In genomic region chr17:75457047-75457654, GRCh38 we compare ENCODE assay signal across 8 cellular contexts. TPM values are rescaled to one million over a fixed set of nuclear protein-coding genes. Genes with fewer than 3 reads are reported as not detected.
A peak's percentile ranks its signal among the peaks of the same experiment; 100 is the strongest.
DNase-seq lines count a peak whose midpoint lies in the region; ATAC-seq and TF ChIP-seq lines count a peak whose summit lies in the region.

No MANE protein-coding gene starts in this region.

- peak overlapping the region; percentile 91 for H3K27ac Mint-ChIP-seq in HFFc6

- peak overlapping the region; percentile 97 for H3K27ac ChIP-seq in BLaER1

- H3K36me3 ChIP-seq in BLaER1 (no peaks in the 10 kb centered on the region; the same call in 1 of the 2 replicates), kidney epithelial cell (ENCODE audit: control insufficient read depth, insufficient read depth, low read length) (no peaks in the 10 kb centered on the region)

- H3K4me1 Mint-ChIP-seq in HFFc6 (ENCODE audit: low read depth), result peaks cover 31% of the 10 kb centered on the region

- peaks cover 3% of the 10 kb centered on the region; the same call in 1 of the 2 replicates for H3K27me3 Mint-ChIP-seq in HFFc6 (ENCODE audit: insufficient read depth)

- TF ChIP-seq CTCF in HFFc6 (IDR thresholded peaks at IDR 0.05) (no peak), cardiac fibroblast (IDR thresholded peaks at IDR 0.05; ENCODE audit: low read depth, low read length) (no peak), kidney epithelial cell (IDR thresholded peaks at IDR 0.05; ENCODE audit: insufficient read depth, low read length, poor library complexity, severe bottlenecking) (no peak)

- no peaks in the 10 kb centered on the region for H3K9me3 ChIP-seq in BLaER1

- DNase-seq in HFFc6 (no peak), RPMI8226 (peak; percentile 10), cardiac fibroblast (ENCODE audit: low read depth in 2 of 2) (peak; percentile 40 to 54), kidney epithelial cell (ENCODE audit: low read depth) (no peak)
- peak; percentile 10 for DNase-seq in stimulated activated CD4-positive, alpha-beta T cell treated with anti-CD3 and anti-CD28 coated beads, Interleukin-4, amount 100 ng/mL, for 1 hour

- H3K27me3 ChIP-seq in BLaER1 (no peaks in the 10 kb centered on the region), kidney epithelial cell (ENCODE audit: control insufficient read depth, insufficient read depth, low read length) (no peaks in the 10 kb centered on the region)

- no peaks in the 10 kb centered on the region for H4K20me1 ChIP-seq in BLaER1

- peak overlapping the region; percentile 97 for H3K4me3 Mint-ChIP-seq in HFFc6

- peak overlapping the region; percentile 97 for H3K9ac ChIP-seq in BLaER1

- H3K4me1 ChIP-seq in BLaER1, result peaks cover 79% of the 10 kb centered on the region

- no peaks in the 10 kb centered on the region for H3K9me3 Mint-ChIP-seq in HFFc6

- H3K4me3 ChIP-seq in BLaER1, result peak overlapping the region; percentile 83
- peak overlapping the region; percentile 76 to 98 for H3K4me3 ChIP-seq in cardiac fibroblast (replicated peaks in 1 of 2; ENCODE audit: low read depth in 2 of 2, low read length in 2 of 2)
- peak overlapping the region; percentile 76 for H3K4me3 ChIP-seq in kidney epithelial cell (ENCODE audit: low read depth, low read length)

- peak overlapping the region; percentile 90 for H3K4me2 ChIP-seq in BLaER1

- H3K36me3 Mint-ChIP-seq in HFFc6 (ENCODE audit: low read depth), result 0 out of 2 replicates have a peak, but pooled peaks cover 5% of the 10 kb centered on the region

- ATAC-seq in GM18502 (IDR thresholded peaks at IDR 0.05; ENCODE audit: poor library complexity, unreplicated experiment) (no peak), GM18858 (IDR thresholded peaks at IDR 0.05; ENCODE audit: unreplicated experiment) (no peak)

RNA-seq across cellular contexts. Expression of gene TMEM94, which starts 0.7 kb away (rescaled TPM):
- 10 to 100 TPM; 31.7 to 43.9 (median 41.2) TPM for total RNA-seq in HFFc6 (2021; fragmentation: NEBNext Ultra II Directional; extraction: Animal tissue kit (Norgen Biotek cat#: 25700))
- total RNA-seq in kidney epithelial cell, result 72.7 and 86.4 TPM in 2 replicates

RNA-seq across cellular contexts. Expression of gene GRB2, which starts 51.7 kb away (rescaled TPM):
- total RNA-seq in HFFc6 (2021; fragmentation: NEBNext Ultra II Directional; extraction: Animal tissue kit (Norgen Biotek cat#: 25700)), result 100 to 1,000 TPM; 104 to 138 (median 116) TPM
- total RNA-seq in kidney epithelial cell, result 71.9 and 121 TPM in 2 replicates

RNA-seq across cellular contexts. Expression of gene CASKIN2, which starts 58.2 kb away (rescaled TPM):
- 10 to 100 TPM; 17.5 to 25.3 (median 21.5) TPM for total RNA-seq in HFFc6 (2021; fragmentation: NEBNext Ultra II Directional; extraction: Animal tissue kit (Norgen Biotek cat#: 25700))
- 14.7 and 18.3 TPM in 2 replicates for total RNA-seq in kidney epithelial cell

RNA-seq across cellular contexts. Expression of gene TSEN54, which starts 59.2 kb away (rescaled TPM):
- 10 to 100 TPM in 2 of 6 experiments, 1 to 10 TPM in 4; 8.7 to 11.1 (median 9.4) TPM for total RNA-seq in HFFc6 (2021; fragmentation: NEBNext Ultra II Directional; extraction: Animal tissue kit (Norgen Biotek cat#: 25700))
- total RNA-seq in kidney epithelial cell, result 22.5 and 23.5 TPM in 2 replicates

Comparison
In these comparisons a context has a peak if more than half of its experiments do, and no peak if none do; other contexts are left out.
1. DNase-seq: peak in RPMI8226 (single experiment), cardiac fibroblast (2 of 2) and stimulated activated CD4-positive, alpha-beta T cell treated with anti-CD3 and anti-CD28 coated beads, Interleukin-4, amount 100 ng/mL, for 1 hour (single experiment); none in HFFc6 (single experiment) and kidney epithelial cell (single experiment).
2. Peak in every context shown above with its lines, with median percentiles within 50 percentile points of each other: H3K4me3 ChIP-seq.